In the genomic region with DNA sequence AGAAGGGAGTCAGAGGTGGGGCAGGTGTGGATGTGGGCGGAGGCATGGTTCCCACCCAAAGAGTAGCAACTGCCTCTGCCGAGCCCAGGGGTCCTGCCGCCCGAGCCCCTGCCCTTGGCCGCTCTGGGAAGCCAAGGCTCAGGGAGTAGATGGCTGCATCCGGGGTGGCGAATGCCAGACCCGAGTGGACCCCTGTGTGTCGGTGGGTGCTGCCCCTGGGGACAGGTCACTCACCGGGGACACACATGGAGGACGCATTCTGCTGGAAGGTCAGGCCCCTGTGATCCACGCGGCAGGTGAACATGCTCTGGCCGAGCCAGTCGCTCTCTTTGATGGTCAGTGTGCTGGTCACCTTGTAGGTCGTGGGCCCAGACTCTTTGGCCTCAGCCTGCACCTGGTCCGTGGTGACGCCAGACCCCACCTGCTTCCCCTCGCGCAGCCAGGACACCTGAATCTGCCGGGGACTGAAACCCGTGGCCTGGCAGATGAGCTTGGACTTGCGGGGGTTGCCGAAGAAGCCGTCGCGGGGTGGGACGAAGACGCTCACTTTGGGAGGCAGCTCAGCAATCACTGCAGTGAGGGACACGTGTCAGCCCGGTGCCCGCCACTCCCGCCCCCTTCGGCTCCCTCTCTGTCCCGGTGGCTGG, we compare ENCODE assay signal across 17 cellular contexts.
DNase-seq lines count a peak whose midpoint lies in the region; ATAC-seq and TF ChIP-seq lines count a peak whose summit lies in the region.
"Had no signal": no experiment of that assay in that cellular context is flagged by ENCODE, and none has a peak within 500 bp of the region (broad histone marks: within the 10 kb centered on the region; RNA-seq: fewer than 3 reads in every experiment).

No MANE protein-coding gene starts in this region.

- no peaks in the 10 kb centered on the region for H3K27me3 ChIP-seq in brain microvascular endothelial cell (replicated peaks)
- H3K27me3 ChIP-seq: esophagus muscularis mucosa had no signal

- H3K27ac ChIP-seq in brain microvascular endothelial cell, result no peak overlapping the region
- H3K27ac ChIP-seq: esophagus muscularis mucosa, parathyroid adenoma had no signal

- in situ Hi-C loops in brain microvascular endothelial cell (cut with HindIII; ENCODE audit: low pct_ligation_motif_present, low sequenced_read_pairs), result no loop called here

- H3K4me3 ChIP-seq in brain microvascular endothelial cell (ENCODE audit: low read depth, low read length), result no peak overlapping the region
- H3K4me3 ChIP-seq: esophagus muscularis mucosa had no signal

- H3K36me3 Mint-ChIP-seq in activated CD4-positive, alpha-beta memory T cell treated with anti-CD3 and anti-CD28 coated beads, Interleukin-2, amount 10 ng/mL, durations not matched to agents 7 days and 5 days (ENCODE audit: low read depth), result peaks cover 21% of the 10 kb centered on the region

- H3K9me3 Mint-ChIP-seq in activated CD4-positive, alpha-beta memory T cell treated with anti-CD3 and anti-CD28 coated beads, Interleukin-2, amount 10 ng/mL, durations not matched to agents 7 days and 5 days, result no peaks in the 10 kb centered on the region

- DNase-seq in 8988T (peak; percentile 8), GM10266 (ENCODE audit: extremely low spot score) (peak; percentile 7), mesenteric fat pad (ENCODE audit: low spot score) (peak; percentile 86), brain microvascular endothelial cell (no peak), NCI-H1105 treated with DMSO at 0.1 percent for 48 hours (lab: John Stamatoyannopoulos, UW) (no peak)
- DNase-seq in activated CD4-positive, alpha-beta memory T cell treated with anti-CD3 and anti-CD28 coated beads, Interleukin-2, amount 10 ng/mL, durations not matched to agents 7 days and 5 days, result no peak
- DNase-seq in central memory CD4-positive, alpha-beta T cell, result no peak
- DNase-seq: activated gamma-delta T cell treated with Interleukin-2 at 50 U/mL for 16 hours; cerebellar nuclear complex; Karpas-422; mesendoderm; NK-92 treated with Interleukin-12 subunit alpha and Interleukin-12 subunit beta, amount 100 ng/mL, for 24 hours; stimulated activated CD8-positive, alpha-beta memory T cell treated with anti-CD3 and anti-CD28 coated beads, Interleukin-4, amount 100 ng/mL, for 48 hours; SW 1271 had no signal

- no peak for ATAC-seq in GM21381 (IDR thresholded peaks at IDR 0.05; ENCODE audit: unreplicated experiment)

- no peaks in the 10 kb centered on the region for H3K36me3 ChIP-seq in brain microvascular endothelial cell (replicated peaks)
- H3K36me3 ChIP-seq: esophagus muscularis mucosa had no signal

- CTCF ChIA-PET in activated CD4-positive, alpha-beta memory T cell treated with anti-CD3 and anti-CD28 coated beads, Interleukin-2, amount 10 ng/mL, durations not matched to agents 7 days and 5 days (lab: Charles Lee), result no interaction called here

- TF ChIP-seq CTCF in GM10266 (IDR thresholded peaks at IDR 0.05; ENCODE audit: control insufficient read depth, insufficient read depth, low read depth, missing control alignments) (no peak), brain microvascular endothelial cell (IDR thresholded peaks at IDR 0.05; ENCODE audit: low read depth, low read length, missing control alignments) (no peak)

- H3K27ac Mint-ChIP-seq in activated CD4-positive, alpha-beta memory T cell treated with anti-CD3 and anti-CD28 coated beads, Interleukin-2, amount 10 ng/mL, durations not matched to agents 7 days and 5 days, result peak overlapping the region; percentile 74

- H3K27me3 Mint-ChIP-seq in activated CD4-positive, alpha-beta memory T cell treated with anti-CD3 and anti-CD28 coated beads, Interleukin-2, amount 10 ng/mL, durations not matched to agents 7 days and 5 days, result no peaks in the 10 kb centered on the region

- H3K4me3 Mint-ChIP-seq in activated CD4-positive, alpha-beta memory T cell treated with anti-CD3 and anti-CD28 coated beads, Interleukin-2, amount 10 ng/mL, durations not matched to agents 7 days and 5 days, result peak overlapping the region; percentile 44

- POLR2A ChIA-PET in activated CD4-positive, alpha-beta memory T cell treated with anti-CD3 and anti-CD28 coated beads, Interleukin-2, amount 10 ng/mL, durations not matched to agents 7 days and 5 days (lab: Charles Lee), result no interaction called here

- H3K4me1 Mint-ChIP-seq in activated CD4-positive, alpha-beta memory T cell treated with anti-CD3 and anti-CD28 coated beads, Interleukin-2, amount 10 ng/mL, durations not matched to agents 7 days and 5 days, result peaks cover 51% of the 10 kb centered on the region

Comparison
In these comparisons a context has a peak if more than half of its experiments do, and no peak if none do; other contexts are left out.
1. DNase-seq: peak in 8988T (single experiment), GM10266 (single experiment) and mesenteric fat pad (single experiment); none in activated CD4-positive, alpha-beta memory T cell treated with anti-CD3 and anti-CD28 coated beads, Interleukin-2, amount 10 ng/mL, durations not matched to agents 7 days and 5 days (single experiment), brain microvascular endothelial cell (single experiment), central memory CD4-positive, alpha-beta T cell (single experiment) and NCI-H1105 treated with DMSO at 0.1 percent for 48 hours (single experiment).